Comparison of ENCODE assay signal across 10 cellular contexts in genomic region chr12:53062011-53062961, GRCh38. TPM values are rescaled to one million over a fixed set of nuclear protein-coding genes. Genes with fewer than 3 reads are reported as not detected.
DNase-seq lines count a peak whose midpoint lies in the region; ATAC-seq and TF ChIP-seq lines count a peak whose summit lies in the region.
"Had no signal": no experiment of that assay in that cellular context is flagged by ENCODE, and none has a peak within 500 bp of the region (broad histone marks: within the 10 kb centered on the region; RNA-seq: fewer than 3 reads in every experiment).

No MANE protein-coding gene starts in this region.

- TF ChIP-seq CTCF in AG04450 (IDR thresholded peaks at IDR 0.05; ENCODE audit: low read depth, low read length): no peak
- TF ChIP-seq CTCF in RWPE1 (conservative IDR thresholded peaks at IDR 0.05; ENCODE audit: low read depth): no peak
- TF ChIP-seq CTCF in left ventricle myocardium inferior (IDR thresholded peaks at IDR 0.05; ENCODE audit: borderline replicate concordance): no peak
- TF ChIP-seq CTCF in prostate gland (IDR thresholded peaks at IDR 0.05): no peak

- POLR2A ChIA-PET in AG04450 (lab: Yijun Ruan, JAX) (interaction anchor here (0.9 to 2.3 kb wide), 4 partner anchors 9 to 17 kb away, joined by 3 to 14 read pairs (median 8); partner anchors contain the start of gene SPRYD3), RWPE1 (lab: Yijun Ruan, JAX; ENCODE audit: low non-redundant PET) (interaction anchor here (0.6 kb wide), 1 partner anchor 820 kb away, joined by 3 read pairs; no protein-coding TSS in a partner anchor)

- H3K27ac ChIP-seq in AG04450 (ENCODE audit: low read depth, low read length) (peak overlapping the region; percentile 31), RWPE1 (peak overlapping the region; percentile 97), left ventricle myocardium inferior (replicated peaks) (peak overlapping the region; percentile 100), prostate gland (peak overlapping the region; percentile 66 to 68)

- no peak for TF ChIP-seq POLR2A in prostate gland (IDR thresholded peaks at IDR 0.05)

- intact Hi-C loops in left ventricle myocardium inferior (cut with micrococcal nuclease) (no loop called here), prostate gland (cut with DNase I) (no loop called here)

- no peaks in the 10 kb centered on the region for H3K27me3 ChIP-seq in AG04450 (ENCODE audit: control insufficient read depth, insufficient read depth, low read length)
- H3K27me3 ChIP-seq in left ventricle myocardium inferior (ENCODE audit: low read depth): no peaks in the 10 kb centered on the region
- no peaks in the 10 kb centered on the region for H3K27me3 ChIP-seq in prostate gland (replicated peaks; ENCODE audit: insufficient read depth)
- H3K27me3 ChIP-seq: transverse colon had no signal

- no peak overlapping the region for H3K4me3 ChIP-seq in AG04450 (ENCODE audit: low read depth, low read length)
- H3K4me3 ChIP-seq in left ventricle myocardium inferior: peak overlapping the region; percentile 7
- H3K4me3 ChIP-seq in prostate gland: no peak overlapping the region
- H3K4me3 ChIP-seq: transverse colon had no signal

- H3K36me3 ChIP-seq in left ventricle myocardium inferior: peaks cover 80% of the 10 kb centered on the region
- H3K36me3 ChIP-seq in prostate gland: peaks cover 0 to 7% of the 10 kb centered on the region in 2 donors

- H3K9me3 ChIP-seq in AG04450 (ENCODE audit: control insufficient read depth, insufficient read depth, low read length): no peaks in the 10 kb centered on the region
- no peaks in the 10 kb centered on the region for H3K9me3 ChIP-seq in left ventricle myocardium inferior (replicated peaks)
- H3K9me3 ChIP-seq in prostate gland: no peaks in the 10 kb centered on the region
- H3K9me3 ChIP-seq: transverse colon had no signal

- ATAC-seq in GM19452 (IDR thresholded peaks at IDR 0.05; ENCODE audit: unreplicated experiment) (no peak), GM21723 (IDR thresholded peaks at IDR 0.05; ENCODE audit: unreplicated experiment) (no peak)

- 68% methylated on average over 20 of the region's 20 CpGs for WGBS in prostate gland

- DNase-seq in AG04450 (ENCODE audit: low read depth, low spot score) (no peak), RWPE1 (ENCODE audit: low spot score) (no peak), left ventricle myocardium inferior (no peak), prostate gland (ENCODE audit: low spot score) (no peak), SIG-M5 (lab: John Stamatoyannopoulos, UW) (no peak), NCI-H1417 (lab: John Stamatoyannopoulos, UW) (no peak)
- DNase-seq: NCI-H2081 treated with DMSO at 0.1 percent for 48 hours had no signal

- H3K4me1 ChIP-seq in left ventricle myocardium inferior (peaks cover 99% of the 10 kb centered on the region), prostate gland (replicated peaks) (peaks cover 12% of the 10 kb centered on the region)

- CTCF ChIA-PET in AG04450 (lab: Charles Lee): interaction anchor here (0.7 to 1.1 kb wide), 4 partner anchors 9 to 136 kb away, joined by 3 to 4 read pairs (median 3); no protein-coding TSS in a partner anchor
- CTCF ChIA-PET in RWPE1 (lab: Yijun Ruan, JAX): interaction anchor here (1.5 to 2.5 kb wide), 3 partner anchors 9 to 37 kb away, joined by 4 to 18 read pairs (median 6); no protein-coding TSS in a partner anchor

RNA-seq across cellular contexts. Expression of gene TNS2, which starts 12.4 kb away (rescaled TPM):
- polyA plus RNA-seq in AG04450 (2011; rRNA removed): 23.1 and 31.0 TPM in 2 replicates
- polyA minus RNA-seq in AG04450 (2011; rRNA and poly(A)+ RNA removed): 74.2 and 82.3 TPM in 2 replicates
- total RNA-seq in left ventricle myocardium inferior (109 TPM), prostate gland (100 to 1,000 TPM in 1 of 2 donors, 10 to 100 TPM in 1; 66.5 to 180 TPM)

RNA-seq across cellular contexts. Expression of gene SPRYD3, which starts 16.9 kb away (rescaled TPM):
- 15.4 and 17.6 TPM in 2 replicates for polyA plus RNA-seq in AG04450 (2011; rRNA removed)
- 25.2 and 26.8 TPM in 2 replicates for polyA minus RNA-seq in AG04450 (2011; rRNA and poly(A)+ RNA removed)
- total RNA-seq in left ventricle myocardium inferior (49.1 TPM), prostate gland (10 to 100 TPM; 38.7 to 54.4 TPM)

RNA-seq across cellular contexts. Expression of gene IGFBP6, which starts 35.2 kb away (rescaled TPM):
- 182 and 274 TPM in 2 replicates for polyA plus RNA-seq in AG04450 (2011; rRNA removed)
- polyA minus RNA-seq in AG04450 (2011; rRNA and poly(A)+ RNA removed): 61.6 and 95.6 TPM in 2 replicates
- total RNA-seq in left ventricle myocardium inferior (53.0 TPM), prostate gland (100 to 1,000 TPM; 189 to 532 TPM)

RNA-seq across cellular contexts. Expression of gene SOAT2, which starts 41.0 kb away (rescaled TPM):
- polyA plus RNA-seq in AG04450 (2011; rRNA removed): 0.06 TPM in 1 of 2 replicates, not detected in the other
- not detected in 2 replicates for polyA minus RNA-seq in AG04450 (2011; rRNA and poly(A)+ RNA removed)
- total RNA-seq in left ventricle myocardium inferior (not detected), prostate gland (under 1 TPM; 0.14 to 0.28 TPM)

RNA-seq across cellular contexts. Expression of gene EIF4B, which starts 56.0 kb away (rescaled TPM):
- 548 and 645 TPM in 2 replicates for polyA plus RNA-seq in AG04450 (2011; rRNA removed)
- polyA minus RNA-seq in AG04450 (2011; rRNA and poly(A)+ RNA removed): 854 and 868 TPM in 2 replicates
- total RNA-seq in left ventricle myocardium inferior: 390 TPM
- total RNA-seq in prostate gland: 100 to 1,000 TPM; 419 to 458 TPM

Comparison
In these comparisons a context has a peak if more than half of its experiments do, and no peak if none do; other contexts are left out.
1. H3K27ac ChIP-seq: peak in every context shown above with its lines; median percentile 100 in left ventricle myocardium inferior; 97 in RWPE1; 67 in prostate gland; 31 in AG04450.